In the genomic region with DNA sequence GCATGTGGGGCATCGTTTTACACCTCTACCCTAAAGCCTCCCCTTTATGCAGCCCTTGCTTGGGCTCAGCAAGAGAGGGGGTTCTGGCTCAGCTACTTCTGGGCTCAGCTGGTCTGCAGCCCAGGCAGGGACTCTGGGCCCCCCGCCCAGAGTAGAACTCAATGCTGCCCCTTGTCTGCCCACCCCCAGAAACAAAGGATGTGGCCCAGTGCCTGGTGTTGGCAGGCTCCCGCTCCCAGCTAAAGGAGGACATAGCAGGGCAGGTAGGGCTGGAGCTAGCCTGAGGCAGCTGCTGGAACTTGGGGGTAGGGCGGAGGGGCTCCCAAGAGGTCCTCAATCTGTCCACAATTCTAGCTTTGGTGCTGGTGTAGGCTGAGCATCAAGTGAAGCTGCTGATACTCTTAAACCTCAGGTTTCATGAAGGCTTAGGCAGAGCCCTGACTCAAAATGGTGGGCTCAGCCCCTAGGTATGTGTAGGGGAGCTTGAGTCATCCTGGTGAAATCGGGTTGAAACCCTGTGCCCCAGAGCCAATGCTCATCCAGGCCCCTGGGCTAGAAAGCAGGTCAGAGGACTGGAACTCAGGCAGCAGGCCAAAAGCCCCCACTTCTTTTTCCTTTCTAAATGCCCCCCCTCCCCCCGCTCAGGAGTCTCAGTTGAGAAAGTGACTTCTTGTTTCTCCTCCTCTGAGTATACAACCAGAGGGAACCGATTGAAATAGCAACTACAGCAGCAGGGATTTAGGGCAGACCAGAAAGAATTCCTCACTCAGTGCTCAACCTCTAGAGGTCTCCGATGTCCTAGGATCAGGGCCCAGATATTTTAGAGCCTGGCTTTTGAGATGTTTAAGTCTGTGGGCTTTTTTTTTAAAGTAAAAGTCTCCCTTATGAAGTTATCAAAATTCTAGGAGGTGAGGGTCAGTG, we compare ENCODE assay signal across 31 cellular contexts. TPM values are rescaled to one million over a fixed set of nuclear protein-coding genes. Genes with fewer than 3 reads are reported as not detected.
DNase-seq lines count a peak whose midpoint lies in the region; ATAC-seq and TF ChIP-seq lines count a peak whose summit lies in the region.
"Had no signal": no experiment of that assay in that cellular context is flagged by ENCODE, and none has a peak within 500 bp of the region (broad histone marks: within the 10 kb centered on the region; RNA-seq: fewer than 3 reads in every experiment).

No MANE protein-coding gene starts in this region.

- H3K9me3 Mint-ChIP-seq in stimulated activated naive CD8-positive, alpha-beta T cell treated with anti-CD3 and anti-CD28 coated beads, Interleukin-15, amount 100 ng/mL, for 72 hours = no peaks in the 10 kb centered on the region
- H3K9me3 Mint-ChIP-seq in chondrocyte (ENCODE audit: low read depth) = no peaks in the 10 kb centered on the region
- H3K9me3 Mint-ChIP-seq: activated T-helper 2 cell treated with anti-CD3 and anti-CD28 coated beads, Interferon-gamma antibody, Interleukin-2, Interleukin-4, amounts not matched to agents 10 μg/mL and 5 μg/mL and 100 μg/mL, durations not matched to agents 14 hours and 24 hours and 36 hours; effector memory CD8-positive, alpha-beta T cell; naive thymus-derived CD8-positive, alpha-beta T cell had no signal

- H3K4me3 Mint-ChIP-seq in stimulated activated naive CD8-positive, alpha-beta T cell treated with anti-CD3 and anti-CD28 coated beads, Interleukin-15, amount 100 ng/mL, for 72 hours = no peak overlapping the region
- H3K4me3 Mint-ChIP-seq in chondrocyte (ENCODE audit: unreplicated experiment) = no peak overlapping the region
- H3K4me3 Mint-ChIP-seq: activated naive CD8-positive, alpha-beta T cell; effector memory CD8-positive, alpha-beta T cell had no signal

- no peak for TF ChIP-seq CTCF in chondrocyte (IDR thresholded peaks at IDR 0.05)

- H3K27ac Mint-ChIP-seq in stimulated activated naive CD8-positive, alpha-beta T cell treated with anti-CD3 and anti-CD28 coated beads, Interleukin-15, amount 100 ng/mL, for 72 hours = no peak overlapping the region
- H3K27ac Mint-ChIP-seq in chondrocyte (ENCODE audit: unreplicated experiment) = no peak overlapping the region
- H3K27ac Mint-ChIP-seq: activated naive CD8-positive, alpha-beta T cell; activated T-helper 2 cell treated with anti-CD3 and anti-CD28 coated beads, Interferon-gamma antibody, Interleukin-2, Interleukin-4, amounts not matched to agents 10 μg/mL and 5 μg/mL and 100 μg/mL, durations not matched to agents 14 hours and 24 hours and 36 hours; effector memory CD8-positive, alpha-beta T cell had no signal

- ATAC-seq in stimulated activated naive CD8-positive, alpha-beta T cell treated with anti-CD3 and anti-CD28 coated beads, Interleukin-15, amount 100 ng/mL, for 72 hours = peak; percentile 44
- no peak for ATAC-seq in stimulated activated naive CD8-positive, alpha-beta T cell treated with anti-CD3 and anti-CD28 coated beads, Interleukin-15, Interleukin-2, amounts not matched to agents 100 U/mL and 50 U/mL, for 24 hours
- ATAC-seq in GM19351 (IDR thresholded peaks at IDR 0.05; ENCODE audit: unreplicated experiment) = no peak
- ATAC-seq in HG02678 (IDR thresholded peaks at IDR 0.05; ENCODE audit: unreplicated experiment) = no peak
- ATAC-seq: effector memory CD8-positive, alpha-beta T cell; naive thymus-derived CD8-positive, alpha-beta T cell; Panc1 had no signal

- peaks cover 10% of the 10 kb centered on the region for H3K27me3 Mint-ChIP-seq in stimulated activated naive CD8-positive, alpha-beta T cell treated with anti-CD3 and anti-CD28 coated beads, Interleukin-15, amount 100 ng/mL, for 72 hours
- H3K27me3 Mint-ChIP-seq in chondrocyte (ENCODE audit: low read depth) = peaks cover 45% of the 10 kb centered on the region
- H3K27me3 Mint-ChIP-seq: activated naive CD8-positive, alpha-beta T cell had no signal

- H3K4me1 Mint-ChIP-seq in stimulated activated naive CD8-positive, alpha-beta T cell treated with anti-CD3 and anti-CD28 coated beads, Interleukin-15, amount 100 ng/mL, for 72 hours = no peaks in the 10 kb centered on the region
- no peaks in the 10 kb centered on the region for H3K4me1 Mint-ChIP-seq in chondrocyte (ENCODE audit: low read depth)

- no peak for DNase-seq in stimulated activated naive CD8-positive, alpha-beta T cell treated with anti-CD3 and anti-CD28 coated beads, Interleukin-15, amount 100 ng/mL, for 72 hours
- DNase-seq in stimulated activated naive CD8-positive, alpha-beta T cell treated with anti-CD3 and anti-CD28 coated beads, Interleukin-15, Interleukin-2, amounts not matched to agents 100 U/mL and 50 U/mL, for 24 hours = no peak
- DNase-seq in chondrocyte (ENCODE audit: low spot score) (peak; percentile 66), nucleus accumbens (lab: John Stamatoyannopoulos, UW) (peak in 48 of 56 donors; percentile 16 to 85 (median 53)), ureter (ENCODE audit: low spot score) (no peak)
- no peak for DNase-seq in stimulated activated CD4-positive, alpha-beta T cell treated with anti-CD3 and anti-CD28 coated beads, Interleukin-15, amount 100 ng/mL, for 24 hours
- DNase-seq: ACHN; activated CD4-positive, alpha-beta T cell treated with anti-CD3 and anti-CD28 coated beads for 48 hours; activated CD8-positive, alpha-beta memory T cell treated with anti-CD3 and anti-CD28 coated beads for 24 hours; activated T-cell treated with anti-CD3 and anti-CD28 coated beads for 4 hours; cortex of kidney; DMS153; effector memory CD8-positive, alpha-beta T cell; glutamatergic neuron; islet precursor cell; Kasumi-1; naive thymus-derived CD8-positive, alpha-beta T cell; NCI-H1417; NCI-H2081; NCI-H526 treated with DMSO at 0.1 percent for 48 hours; retina; SIG-M5; stomach; tibial artery had no signal

- H3K36me3 Mint-ChIP-seq in chondrocyte (ENCODE audit: low read depth) = peaks cover 5% of the 10 kb centered on the region
- H3K36me3 Mint-ChIP-seq: activated naive CD8-positive, alpha-beta T cell; naive thymus-derived CD8-positive, alpha-beta T cell had no signal

RNA-seq across cellular contexts. Expression of a gene that starts 11.4 kb away (rescaled TPM):
- total RNA-seq in chondrocyte (0.47 to 1.5 TPM (median 0.82 TPM) in 3 replicates), ureter (0.21 TPM)
- total RNA-seq: activated T-helper 2 cell treated with anti-CD3 and anti-CD28 coated beads, Interferon-gamma antibody, Interleukin-2, Interleukin-4, amounts not matched to agents 10 μg/mL and 5 μg/mL and 100 μg/mL, durations not matched to agents 14 hours and 24 hours and 36 hours; ascending aorta; epithelial cell of proximal tubule had no signal

Comparison
In these comparisons a context has a peak if more than half of its experiments do, and no peak if none do; other contexts are left out.
1. DNase-seq: peak in chondrocyte (single experiment) and nucleus accumbens (48 of 56); none in stimulated activated naive CD8-positive, alpha-beta T cell treated with anti-CD3 and anti-CD28 coated beads, Interleukin-15, amount 100 ng/mL, for 72 hours (0 of 2), stimulated activated naive CD8-positive, alpha-beta T cell treated with anti-CD3 and anti-CD28 coated beads, Interleukin-15, Interleukin-2, amounts not matched to agents 100 U/mL and 50 U/mL, for 24 hours (single experiment), ureter (single experiment) and stimulated activated CD4-positive, alpha-beta T cell treated with anti-CD3 and anti-CD28 coated beads, Interleukin-15, amount 100 ng/mL, for 24 hours (single experiment).